9 cellular contexts compared by ENCODE assay signal in the genomic region with DNA sequence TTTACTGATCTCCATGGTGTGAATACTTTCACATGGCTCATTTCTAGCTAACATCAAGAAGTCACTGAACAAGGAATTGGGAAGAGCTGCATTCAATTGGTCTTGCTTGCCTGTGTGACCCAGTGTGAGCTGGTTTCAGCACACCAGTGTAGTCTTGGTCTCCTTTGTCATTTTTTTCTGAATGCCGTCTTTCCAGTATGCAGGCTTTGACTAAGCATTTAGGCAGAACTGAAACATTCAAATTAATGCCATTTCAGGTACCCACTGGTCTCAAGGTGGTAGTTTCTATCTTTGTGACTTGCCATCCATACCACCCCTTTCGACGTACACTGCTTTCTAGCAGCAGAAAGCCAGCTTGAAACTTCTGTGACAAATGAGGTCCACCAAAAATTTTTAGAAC.
DNase-seq lines count a peak whose midpoint lies in the region; ATAC-seq and TF ChIP-seq lines count a peak whose summit lies in the region.
"Had no signal": no experiment of that assay in that cellular context is flagged by ENCODE, and none has a peak within 500 bp of the region (broad histone marks: within the 10 kb centered on the region; RNA-seq: fewer than 3 reads in every experiment).

No MANE protein-coding gene starts in this region.

- no TSS peak for BruUV-seq in A673 (replicated peaks; lab: Mats Ljungman, UMichigan)

- no peak overlapping the region for H3K4me3 ChIP-seq in naive thymus-derived CD4-positive, alpha-beta T cell (ENCODE audit: low read length)
- H3K4me3 ChIP-seq in colonic mucosa (no peak overlapping the region), A673 (ENCODE audit: low read depth, low read length, poor library complexity, severe bottlenecking) (no peak overlapping the region)

- CTCF ChIA-PET in naive thymus-derived CD4-positive, alpha-beta T cell (lab: Charles Lee): interaction anchor here (0.5 kb wide), 1 partner anchor 853 kb away, joined by 3 read pairs; no protein-coding TSS in a partner anchor
- CTCF ChIA-PET in A673 (lab: Charles Lee): no interaction called here

- H3K4me1 ChIP-seq in naive thymus-derived CD4-positive, alpha-beta T cell (ENCODE audit: control insufficient read depth in 2 of 2, insufficient read depth in 2 of 2, low read length in 2 of 2): peaks cover 0 to 16% of the 10 kb centered on the region in 2 donors
- H3K4me1 ChIP-seq in colonic mucosa (no peaks in the 10 kb centered on the region), A673 (ENCODE audit: insufficient read depth, low read length, poor library complexity, severe bottlenecking) (peaks cover 18% of the 10 kb centered on the region)

- peak overlapping the region; percentile 34 to 92 (median 79) for H3K27ac Mint-ChIP-seq in naive thymus-derived CD4-positive, alpha-beta T cell

- peak overlapping the region; percentile 52 for H3K27ac ChIP-seq in naive thymus-derived CD4-positive, alpha-beta T cell (ENCODE audit: low read depth, low read length)
- H3K27ac ChIP-seq in colonic mucosa (no peak overlapping the region), A673 (ENCODE audit: low read depth, low read length, poor library complexity, severe bottlenecking) (no peak overlapping the region)

- H3K36me3 ChIP-seq in naive thymus-derived CD4-positive, alpha-beta T cell (ENCODE audit: control insufficient read depth in 2 of 3, insufficient read depth in 3 of 3, low read length in 3 of 3): no peaks in the 10 kb centered on the region
- H3K36me3 ChIP-seq in colonic mucosa: no peaks in the 10 kb centered on the region
- H3K36me3 ChIP-seq in A673 (ENCODE audit: insufficient read depth, low read length, poor library complexity, severe bottlenecking): no peaks in the 10 kb centered on the region

- H3K4me1 Mint-ChIP-seq in naive thymus-derived CD4-positive, alpha-beta T cell: peaks cover 14 to 45% (median 37%) of the 10 kb centered on the region in 7 donors

- H3K9me3 ChIP-seq in naive thymus-derived CD4-positive, alpha-beta T cell (ENCODE audit: control insufficient read depth in 2 of 3, low read length in 3 of 3): no peaks in the 10 kb centered on the region
- H3K9me3 ChIP-seq in colonic mucosa (no peaks in the 10 kb centered on the region), A673 (ENCODE audit: low read depth, low read length, poor library complexity, severe bottlenecking) (no peaks in the 10 kb centered on the region)

- H3K9me3 Mint-ChIP-seq in naive thymus-derived CD4-positive, alpha-beta T cell: peaks cover 0 to 5% (median 0%) of the 10 kb centered on the region in 11 donors
- H3K9me3 Mint-ChIP-seq: dendritic cell treated with granulocyte-macrophage colony-stimulating factor and Interleukin-4, amounts not matched to agents 40 ng/mL and 50 ng/mL, for 4 days had no signal

- no peaks in the 10 kb centered on the region for H3K27me3 Mint-ChIP-seq in naive thymus-derived CD4-positive, alpha-beta T cell

- TF ChIP-seq CTCF in colonic mucosa (IDR thresholded peaks at IDR 0.05) (no peak), A673 (conservative IDR thresholded peaks at IDR 0.05; ENCODE audit: low read depth, low read length) (no peak)

- no peak overlapping the region for H3K9ac ChIP-seq in colonic mucosa (ENCODE audit: low read depth in 2 of 2, low read length in 2 of 2)

- DNase-seq in naive thymus-derived CD4-positive, alpha-beta T cell: peak in 1 of 9 donors; percentile 5
- no peak for DNase-seq in colonic mucosa
- no peak for DNase-seq in NCI-H82 treated with DMSO at 0.1 percent for 48 hours (lab: John Stamatoyannopoulos, UW; ENCODE audit: unreplicated experiment)
- no peak for DNase-seq in A673 (ENCODE audit: low spot score)
- DNase-seq: T-helper 9 cell had no signal

- peaks cover 0 to 5% (median 0%) of the 10 kb centered on the region in 5 donors for H3K36me3 Mint-ChIP-seq in naive thymus-derived CD4-positive, alpha-beta T cell

- peak overlapping the region; percentile 5 to 74 (median 57) for H3K4me3 Mint-ChIP-seq in naive thymus-derived CD4-positive, alpha-beta T cell
- H3K4me3 Mint-ChIP-seq: dendritic cell treated with granulocyte-macrophage colony-stimulating factor and Interleukin-4, amounts not matched to agents 40 ng/mL and 50 ng/mL, for 4 days had no signal

- ATAC-seq in GM18870 (IDR thresholded peaks at IDR 0.05; ENCODE audit: unreplicated experiment) (peak; percentile 95), GM21717 (IDR thresholded peaks at IDR 0.05; ENCODE audit: unreplicated experiment) (peak; percentile 95), HG03558 (IDR thresholded peaks at IDR 0.05; ENCODE audit: extremely low read depth, unreplicated experiment) (peak; percentile 91)
- ATAC-seq in naive thymus-derived CD4-positive, alpha-beta T cell: no peak

- intact Hi-C loops in naive thymus-derived CD4-positive, alpha-beta T cell (cut with micrococcal nuclease): no loop called here
- intact Hi-C loops in colonic mucosa (cut with DNase I) (no loop called here), A673 (cut with micrococcal nuclease; ENCODE audit: unreplicated experiment) (no loop called here)

- no peaks in the 10 kb centered on the region for H3K27me3 ChIP-seq in naive thymus-derived CD4-positive, alpha-beta T cell (ENCODE audit: control insufficient read depth in 2 of 2, insufficient read depth in 2 of 2, low read length in 2 of 2)
- no peaks in the 10 kb centered on the region for H3K27me3 ChIP-seq in colonic mucosa
- no peaks in the 10 kb centered on the region for H3K27me3 ChIP-seq in A673 (replicated peaks; ENCODE audit: insufficient read depth, low read depth, low read length, poor library complexity)

- POLR2A ChIA-PET in naive thymus-derived CD4-positive, alpha-beta T cell (lab: Charles Lee): interaction anchor here (0.6 kb wide), 1 partner anchor 10 kb away, joined by 3 read pairs; no protein-coding TSS in a partner anchor
- POLR2A ChIA-PET in A673 (lab: Charles Lee; ENCODE audit: low non-redundant PET): no interaction called here
